ENCODE assay signal across 9 cellular contexts in the genomic region with DNA sequence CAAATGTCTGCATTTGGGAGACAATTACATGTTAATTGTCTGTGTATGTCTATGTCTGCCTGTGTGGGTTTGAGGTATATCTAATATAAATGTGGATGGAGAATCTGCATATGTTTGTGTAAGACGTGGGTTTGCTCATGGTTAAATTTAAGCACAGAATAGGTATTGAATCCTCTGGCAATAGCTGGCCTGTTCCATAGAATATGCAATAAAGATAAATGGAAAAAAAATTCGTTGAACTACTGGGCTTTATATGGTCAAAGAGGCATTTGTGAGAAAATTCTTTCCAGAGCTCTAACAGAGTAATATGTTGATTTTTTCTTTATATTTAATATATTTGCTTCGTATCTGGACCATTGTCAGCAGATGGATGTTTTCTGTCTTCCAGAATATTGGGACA. TPM values are rescaled to one million over a fixed set of nuclear protein-coding genes. Genes with fewer than 3 reads are reported as not detected.
DNase-seq lines count a peak whose midpoint lies in the region; ATAC-seq and TF ChIP-seq lines count a peak whose summit lies in the region.
"Had no signal": no experiment of that assay in that cellular context is flagged by ENCODE, and none has a peak within 500 bp of the region (broad histone marks: within the 10 kb centered on the region; RNA-seq: fewer than 3 reads in every experiment).

No MANE protein-coding gene starts in this region.

- no peaks in the 10 kb centered on the region for H3K79me2 ChIP-seq in KMS-11 (ENCODE audit: insufficient read depth, low read depth)

- H2AFZ ChIP-seq in KMS-11 (ENCODE audit: low read depth): no peak overlapping the region

- POLR2A ChIA-PET in CD4-positive, alpha-beta T cell (lab: Charles Lee): interaction anchor here (0.7 to 1.2 kb wide), 2 partner anchors 8 to 102 kb away, joined by 3 to 4 read pairs; a partner anchor contains a TSS

- peak overlapping the region; percentile 83 for H3K4me2 ChIP-seq in KMS-11

- no peaks in the 10 kb centered on the region for H3K36me3 ChIP-seq in KMS-11 (ENCODE audit: insufficient read depth)

- no peaks in the 10 kb centered on the region for H3K9me3 Mint-ChIP-seq in CD4-positive, alpha-beta T cell
- no peaks in the 10 kb centered on the region for H3K9me3 Mint-ChIP-seq in central memory CD8-positive, alpha-beta T cell
- no peaks in the 10 kb centered on the region for H3K9me3 Mint-ChIP-seq in nephron progenitor cell

- TF ChIP-seq CTCF in CD4-positive, alpha-beta T cell (IDR thresholded peaks at IDR 0.05): no peak
- TF ChIP-seq CTCF in KMS-11 (conservative IDR thresholded peaks at IDR 0.05; ENCODE audit: low read depth, low read length): no peak
- no peak for TF ChIP-seq CTCF in nephron progenitor cell (IDR thresholded peaks at IDR 0.05)

- no peak for ATAC-seq in CD4-positive, alpha-beta T cell (ENCODE audit: poor library complexity)
- ATAC-seq in central memory CD8-positive, alpha-beta T cell (replicated peaks; ENCODE audit: extremely low read depth, poor library complexity, severe bottlenecking): no peak
- no peak for ATAC-seq in GM21390 (IDR thresholded peaks at IDR 0.05; ENCODE audit: unreplicated experiment)
- no peak for ATAC-seq in HG03108 (IDR thresholded peaks at IDR 0.05; ENCODE audit: unreplicated experiment)
- ATAC-seq in HG03460 (IDR thresholded peaks at IDR 0.05; ENCODE audit: unreplicated experiment): no peak

- H4K20me1 ChIP-seq in KMS-11 (ENCODE audit: insufficient read depth): no peaks in the 10 kb centered on the region

- H3K9me3 ChIP-seq in CD4-positive, alpha-beta T cell (ENCODE audit: control insufficient read depth, low read length): no peaks in the 10 kb centered on the region

- peaks cover 39% of the 10 kb centered on the region for H3K36me3 Mint-ChIP-seq in CD4-positive, alpha-beta T cell (ENCODE audit: low read depth)
- peaks cover 11% of the 10 kb centered on the region for H3K36me3 Mint-ChIP-seq in central memory CD8-positive, alpha-beta T cell (ENCODE audit: insufficient read depth)
- peaks cover 14% of the 10 kb centered on the region for H3K36me3 Mint-ChIP-seq in nephron progenitor cell (ENCODE audit: low read depth)

- H3K9ac ChIP-seq in KMS-11: no peak overlapping the region

- H3K4me1 ChIP-seq in KMS-11 (ENCODE audit: low read depth, poor library complexity, severe bottlenecking): peaks cover 9% of the 10 kb centered on the region

- H3K4me3 Mint-ChIP-seq in CD4-positive, alpha-beta T cell: peak overlapping the region; percentile 95
- H3K4me3 Mint-ChIP-seq in central memory CD8-positive, alpha-beta T cell: peak overlapping the region; percentile 92
- H3K4me3 Mint-ChIP-seq in nephron progenitor cell: peak overlapping the region; percentile 96

- H3K27me3 Mint-ChIP-seq in CD4-positive, alpha-beta T cell: no peaks in the 10 kb centered on the region
- no peaks in the 10 kb centered on the region for H3K27me3 Mint-ChIP-seq in central memory CD8-positive, alpha-beta T cell
- H3K27me3 Mint-ChIP-seq in nephron progenitor cell (ENCODE audit: low read depth, poor library complexity): peaks cover 10% of the 10 kb centered on the region

- peaks cover 69% of the 10 kb centered on the region for H3K4me1 Mint-ChIP-seq in CD4-positive, alpha-beta T cell (ENCODE audit: low read depth)
- H3K4me1 Mint-ChIP-seq in central memory CD8-positive, alpha-beta T cell: peaks cover 33% of the 10 kb centered on the region
- H3K4me1 Mint-ChIP-seq in nephron progenitor cell: peaks cover 28% of the 10 kb centered on the region

- peak overlapping the region; percentile 90 for H3K27ac Mint-ChIP-seq in CD4-positive, alpha-beta T cell
- no peak overlapping the region for H3K27ac Mint-ChIP-seq in central memory CD8-positive, alpha-beta T cell (ENCODE audit: low read depth)
- H3K27ac Mint-ChIP-seq in nephron progenitor cell: no peak overlapping the region

- CTCF ChIA-PET in CD4-positive, alpha-beta T cell (lab: Charles Lee): interaction anchor here (0.8 to 2.5 kb wide), 3 partner anchors 10 to 252 kb away, joined by 3 to 7 read pairs (median 6); no protein-coding TSS in a partner anchor

- DNase-seq in CD4-positive, alpha-beta T cell: no peak
- no peak for DNase-seq in central memory CD8-positive, alpha-beta T cell (ENCODE audit: low spot score in 2 of 2)
- DNase-seq in nephron progenitor cell (no peak), NCI-H524 (lab: John Stamatoyannopoulos, UW) (no peak)
- DNase-seq: NCI-H446 treated with DMSO at 0.1 percent for 48 hours had no signal

- no peak overlapping the region for H3K4me3 ChIP-seq in KMS-11 (IDR thresholded peaks at IDR 0.05; ENCODE audit: insufficient read depth, low read depth, low read length)

- intact Hi-C loops in CD4-positive, alpha-beta T cell (cut with DNase I, micrococcal nuclease): loop anchor here in 1 of 2 experiments (5.0 to 10.0 kb wide), 4 partner anchors 626 to 1719 kb away; a partner anchor contains a TSS

- no peak overlapping the region for H3K27ac ChIP-seq in CD4-positive, alpha-beta T cell (ENCODE audit: low read depth, low read length)
- no peak overlapping the region for H3K27ac ChIP-seq in KMS-11

- H3K27me3 ChIP-seq in CD4-positive, alpha-beta T cell (ENCODE audit: control insufficient read depth, insufficient read depth, low read length): no peaks in the 10 kb centered on the region
- no peaks in the 10 kb centered on the region for H3K27me3 ChIP-seq in KMS-11 (ENCODE audit: insufficient read depth, low read depth)

RNA-seq across cellular contexts. Expression of a gene that starts 1.4 kb away (rescaled TPM):
- 10 to 100 TPM; 56.8 to 61.2 TPM for total RNA-seq in CD4-positive, alpha-beta T cell
